1 cellular context compared by ENCODE assay signal in genomic region chr5:112635276-112635675, GRCh38.
TF ChIP-seq lines count a peak whose summit lies in the region.

No MANE protein-coding gene starts in this region.

TF ChIP-seq in H1, 55 proteins besides CTCF, POLR2A, EP300 and RAD21:
- no peak for TF ChIP-seq CHD2 (IDR thresholded peaks at IDR 0.05; ENCODE audit: low read length)
- no peak for TF ChIP-seq BCL11A (IDR thresholded peaks at IDR 0.05; ENCODE audit: low read depth in 2 of 2, low read length in 2 of 2)
